ENCODE assay signal across 8 cellular contexts in genomic region chr3:184360834-184361531, GRCh38. TPM values are rescaled to one million over a fixed set of nuclear protein-coding genes. Genes with fewer than 3 reads are reported as not detected.
DNase-seq lines count a peak whose midpoint lies in the region; ATAC-seq and TF ChIP-seq lines count a peak whose summit lies in the region.

No MANE protein-coding gene starts in this region.

- H3K27ac Mint-ChIP-seq in activated naive CD4-positive, alpha-beta T cell treated with anti-CD3 and anti-CD28 coated beads for 36 hours: no peak overlapping the region

- no peak overlapping the region for H2BK5ac ChIP-seq in trophoblast cell (ENCODE audit: low read depth, low read length, poor library complexity)

- intact Hi-C loops in activated naive CD4-positive, alpha-beta T cell treated with anti-CD3 and anti-CD28 coated beads for 36 hours (cut with micrococcal nuclease): loop anchor here (5.0 kb wide), 5 partner anchors 166 to 804 kb away; partner anchors contain the start of genes KLHL24, KLHL6 and MAGEF1
- intact Hi-C loops in PC-3 (cut with micrococcal nuclease): no loop called here

- H4K12ac ChIP-seq in trophoblast cell (ENCODE audit: low read depth, low read length): peak overlapping the region; percentile 67

- no peaks in the 10 kb centered on the region for H3K27me3 Mint-ChIP-seq in activated naive CD4-positive, alpha-beta T cell treated with anti-CD3 and anti-CD28 coated beads for 36 hours (ENCODE audit: low read depth)

- H3K4me1 ChIP-seq in PC-3 (ENCODE audit: insufficient read depth, low read length) (peaks cover 21% of the 10 kb centered on the region), trophoblast cell (ENCODE audit: control insufficient read depth in 1 of 2, insufficient read depth in 2 of 2, low read length in 2 of 2) (peaks cover 5 to 6% of the 10 kb centered on the region in 2 experiments)

- H2AK5ac ChIP-seq in trophoblast cell (ENCODE audit: low read length): peak overlapping the region; percentile 39

- H3K23ac ChIP-seq in trophoblast cell (ENCODE audit: low read length): no peak overlapping the region

- no TSS peak for BruUV-seq in PC-3 (replicated peaks; lab: Mats Ljungman, UMichigan)

- DNase-seq in activated naive CD4-positive, alpha-beta T cell treated with anti-CD3 and anti-CD28 coated beads for 36 hours: no peak
- DNase-seq in activated naive CD4-positive, alpha-beta T cell (lab: John Stamatoyannopoulos, UW): no peak
- DNase-seq in PC-3 (no peak), epithelial cell of proximal tubule (ENCODE audit: low read depth) (no peak), trophoblast cell (no peak), NCI-H446 treated with DMSO at 0.1 percent for 48 hours (lab: John Stamatoyannopoulos, UW) (no peak), HuH-7 (ENCODE audit: low spot score) (no peak)

- peak overlapping the region; percentile 84 for H2AFZ ChIP-seq in PC-3 (ENCODE audit: low read length)
- H2AFZ ChIP-seq in trophoblast cell (ENCODE audit: insufficient read depth, low read length, poor library complexity): peak overlapping the region; percentile 61

- no CpG with 5 or more reads among the region's 25 CpGs for WGBS in trophoblast cell (ENCODE audit: extremely low coverage, insufficient coverage, insufficient read length)

- peaks cover 37% of the 10 kb centered on the region for H3K79me2 ChIP-seq in PC-3 (ENCODE audit: low read length)
- peaks cover 13% of the 10 kb centered on the region for H3K79me2 ChIP-seq in trophoblast cell (ENCODE audit: control insufficient read depth, insufficient read depth, low read length, poor library complexity)

- peak overlapping the region; percentile 76 for H4K8ac ChIP-seq in trophoblast cell (ENCODE audit: low read depth, low read length)

- no peaks in the 10 kb centered on the region for H3K9me3 Mint-ChIP-seq in activated naive CD4-positive, alpha-beta T cell treated with anti-CD3 and anti-CD28 coated beads for 36 hours

- peak overlapping the region; percentile 74 for H3K18ac ChIP-seq in trophoblast cell (ENCODE audit: low read length)

- peaks cover 16% of the 10 kb centered on the region for H3K79me1 ChIP-seq in trophoblast cell (ENCODE audit: low read length)

- peaks cover 20% of the 10 kb centered on the region for H3K4me1 Mint-ChIP-seq in activated naive CD4-positive, alpha-beta T cell treated with anti-CD3 and anti-CD28 coated beads for 36 hours (ENCODE audit: low read depth)

- CTCF ChIA-PET in activated naive CD4-positive, alpha-beta T cell treated with anti-CD3 and anti-CD28 coated beads for 36 hours (lab: Charles Lee): interaction anchor here (0.6 to 4.6 kb wide), 5 partner anchors 11 to 153 kb away, joined by 3 to 21 read pairs (median 3); no protein-coding TSS in a partner anchor
- CTCF ChIA-PET in PC-3 (lab: Charles Lee): interaction anchor here (1.2 kb wide), 1 partner anchor 10 kb away, joined by 4 read pairs; no protein-coding TSS in a partner anchor

- ATAC-seq in PC-3: no peak
- ATAC-seq in GM21576 (IDR thresholded peaks at IDR 0.05; ENCODE audit: unreplicated experiment): no peak

- H3K9me3 ChIP-seq in PC-3 (ENCODE audit: low read length) (no peaks in the 10 kb centered on the region), trophoblast cell (ENCODE audit: insufficient read depth, low read depth, low read length) (no peaks in the 10 kb centered on the region)

- H4K20me1 ChIP-seq in PC-3 (ENCODE audit: low read length): peaks cover 10% of the 10 kb centered on the region

- POLR2A ChIA-PET in PC-3 (lab: Charles Lee; ENCODE audit: unreplicated experiment): no interaction called here

- H3F3A ChIP-seq in PC-3 (ENCODE audit: low read length, unreplicated experiment): no peaks in the 10 kb centered on the region

- peak overlapping the region; percentile 42 for H2BK12ac ChIP-seq in trophoblast cell (ENCODE audit: low read length)

- H3K36me3 Mint-ChIP-seq in activated naive CD4-positive, alpha-beta T cell treated with anti-CD3 and anti-CD28 coated beads for 36 hours (ENCODE audit: low read depth): peaks cover 20% of the 10 kb centered on the region

- peaks cover 9% of the 10 kb centered on the region for H3K36me3 ChIP-seq in PC-3 (ENCODE audit: low read depth, low read length)
- peaks cover 9 to 12% of the 10 kb centered on the region in 2 experiments for H3K36me3 ChIP-seq in trophoblast cell (ENCODE audit: control insufficient read depth in 1 of 2, insufficient read depth in 2 of 2, low read length in 2 of 2)

- H3K4ac ChIP-seq in trophoblast cell (ENCODE audit: low read depth, low read length): peak overlapping the region; percentile 14

- H4K91ac ChIP-seq in trophoblast cell (ENCODE audit: low read depth, low read length): peak overlapping the region; percentile 4

- no peaks in the 10 kb centered on the region for H3K27me3 ChIP-seq in PC-3 (ENCODE audit: low read length)
- no peaks in the 10 kb centered on the region for H3K27me3 ChIP-seq in trophoblast cell (ENCODE audit: insufficient read depth, low read length)

- H3K4me2 ChIP-seq in PC-3 (ENCODE audit: low read length) (peak overlapping the region; percentile 85), trophoblast cell (ENCODE audit: low read length) (peak overlapping the region; percentile 91)

- no peaks in the 10 kb centered on the region for H3K9me2 ChIP-seq in PC-3 (replicated peaks; ENCODE audit: low read length)

- H2BK120ac ChIP-seq in trophoblast cell (ENCODE audit: insufficient read depth, low read length, poor library complexity): no peak overlapping the region

- no peak for TF ChIP-seq CTCF in PC-3 (conservative IDR thresholded peaks at IDR 0.05; ENCODE audit: low read depth, low read length)
- no peak for TF ChIP-seq CTCF in epithelial cell of proximal tubule (conservative IDR thresholded peaks at IDR 0.05; ENCODE audit: low read depth, low read length)

- H3K9ac ChIP-seq in PC-3 (ENCODE audit: low read length): peak overlapping the region; percentile 92
- peak overlapping the region; percentile 65 for H3K9ac ChIP-seq in trophoblast cell (ENCODE audit: low read length)

- peak overlapping the region; percentile 83 for H3K14ac ChIP-seq in trophoblast cell (ENCODE audit: low read length)

- H3K27ac ChIP-seq in PC-3 (ENCODE audit: low read length) (no peak overlapping the region), trophoblast cell (ENCODE audit: low read depth, low read length) (no peak overlapping the region)

- H3K4me3 ChIP-seq in PC-3 (ENCODE audit: low read length) (peak overlapping the region; percentile 84), epithelial cell of proximal tubule (ENCODE audit: low read depth, low read length) (peak overlapping the region; percentile 89), trophoblast cell (ENCODE audit: low read depth, low read length) (peak overlapping the region; percentile 83)

- peak overlapping the region; percentile 71 for H3K4me3 Mint-ChIP-seq in activated naive CD4-positive, alpha-beta T cell treated with anti-CD3 and anti-CD28 coated beads for 36 hours

RNA-seq across cellular contexts. Expression of gene CLCN2, which starts 0.4 kb away (rescaled TPM):
- 1 to 10 TPM; 2.9 TPM for total RNA-seq in activated naive CD4-positive, alpha-beta T cell treated with anti-CD3 and anti-CD28 coated beads for 36 hours
- total RNA-seq in PC-3 (2014; rRNA removed): 13.0 and 17.0 TPM in 2 replicates
- total RNA-seq in epithelial cell of proximal tubule: 4.2 and 5.2 TPM in 2 replicates
- polyA plus RNA-seq in trophoblast cell (2013): 7.0 and 7.3 TPM in 2 replicates

RNA-seq across cellular contexts. Expression of gene POLR2H, which starts 0.5 kb away (rescaled TPM):
- 10 to 100 TPM; 76.5 to 89.9 TPM for total RNA-seq in activated naive CD4-positive, alpha-beta T cell treated with anti-CD3 and anti-CD28 coated beads for 36 hours
- 184 and 193 TPM in 2 replicates for total RNA-seq in PC-3 (2014; rRNA removed)
- 123 and 182 TPM in 2 replicates for total RNA-seq in epithelial cell of proximal tubule
- 85.6 and 90.5 TPM in 2 replicates for polyA plus RNA-seq in trophoblast cell (2013)

RNA-seq across cellular contexts. Expression of gene THPO, which starts 17.0 kb away (rescaled TPM):
- not detected for total RNA-seq in activated naive CD4-positive, alpha-beta T cell treated with anti-CD3 and anti-CD28 coated beads for 36 hours
- not detected in 2 replicates for total RNA-seq in PC-3 (2014; rRNA removed)
- not detected in 2 replicates for total RNA-seq in epithelial cell of proximal tubule
- 0.51 and 0.57 TPM in 2 replicates for polyA plus RNA-seq in trophoblast cell (2013)

RNA-seq across cellular contexts. Expression of gene CHRD, which starts 18.9 kb away (rescaled TPM):
- not detected for total RNA-seq in activated naive CD4-positive, alpha-beta T cell treated with anti-CD3 and anti-CD28 coated beads for 36 hours
- total RNA-seq in PC-3 (2014; rRNA removed) (not detected in 2 replicates), epithelial cell of proximal tubule (not detected in 2 replicates)
- polyA plus RNA-seq in trophoblast cell (2013): 9.8 and 10.2 TPM in 2 replicates

RNA-seq across cellular contexts. Expression of gene FAM131A, which starts 23.6 kb away (rescaled TPM):
- 1 to 10 TPM; 3.8 to 5.0 TPM for total RNA-seq in activated naive CD4-positive, alpha-beta T cell treated with anti-CD3 and anti-CD28 coated beads for 36 hours
- total RNA-seq in PC-3 (2014; rRNA removed) (21.9 and 24.2 TPM in 2 replicates), epithelial cell of proximal tubule (21.3 and 22.7 TPM in 2 replicates)
- polyA plus RNA-seq in trophoblast cell (2013): 25.1 and 28.3 TPM in 2 replicates
